1 cellular context compared by ENCODE assay signal in genomic region chr17:31250229-31250628, GRCh38.
TF ChIP-seq lines count a peak whose summit lies in the region.

No MANE protein-coding gene starts in this region.

TF ChIP-seq in GM23338, 12 proteins besides CTCF, POLR2A, EP300 and RAD21 (continued from another document):
- no peak for TF ChIP-seq ZNF462 (CRISPR knock-in tag; IDR thresholded peaks at IDR 0.05)
- TF ChIP-seq JUNB (IDR thresholded peaks at IDR 0.05; ENCODE audit: unreplicated experiment), result no peak
